12 cellular contexts compared by ENCODE assay signal in genomic region chr3:171256445-171257250, GRCh38.
DNase-seq lines count a peak whose midpoint lies in the region; ATAC-seq and TF ChIP-seq lines count a peak whose summit lies in the region.
"Had no signal": no experiment of that assay in that cellular context is flagged by ENCODE, and none has a peak within 500 bp of the region (broad histone marks: within the 10 kb centered on the region; RNA-seq: fewer than 3 reads in every experiment).

No MANE protein-coding gene starts in this region.

- H3K4me3 ChIP-seq in OCI-LY3 (ENCODE audit: low read length), result peak overlapping the region; percentile 28
- no peak overlapping the region for H3K4me3 ChIP-seq in effector memory CD4-positive, alpha-beta T cell (ENCODE audit: insufficient read depth, low read depth, low read length, poor library complexity, severe bottlenecking)
- H3K4me3 ChIP-seq in stomach, result no peak overlapping the region

- WGBS in stomach, 5 donors, result 87 to 94% (median 91%) methylated on average over 4 of the region's 4 CpGs

- peaks cover 15% of the 10 kb centered on the region for H3K36me3 Mint-ChIP-seq in CD4-positive, alpha-beta T cell (ENCODE audit: low read depth)
- H3K36me3 Mint-ChIP-seq in glutamatergic neuron (ENCODE audit: unreplicated experiment), result no peaks in the 10 kb centered on the region

- peaks cover 98% of the 10 kb centered on the region for H3K4me1 ChIP-seq in OCI-LY3 (ENCODE audit: low read length)
- H3K4me1 ChIP-seq in effector memory CD4-positive, alpha-beta T cell (ENCODE audit: control insufficient read depth, insufficient read depth, low read length, poor library complexity, severe bottlenecking), result peaks cover 51% of the 10 kb centered on the region
- peaks cover 0 to 23% (median 11%) of the 10 kb centered on the region in 4 donors for H3K4me1 ChIP-seq in stomach
- H3K4me1 ChIP-seq: Caco-2 had no signal

- peak overlapping the region; percentile 95 for H3K27ac Mint-ChIP-seq in CD4-positive, alpha-beta T cell
- no peak overlapping the region for H3K27ac Mint-ChIP-seq in glutamatergic neuron (ENCODE audit: unreplicated experiment)

- peak overlapping the region; percentile 88 for H3K9ac ChIP-seq in OCI-LY3 (ENCODE audit: low read length)

- H3K36me3 ChIP-seq in OCI-LY3 (replicated peaks; ENCODE audit: low read depth, low read length) (no peaks in the 10 kb centered on the region), stomach (no peaks in the 10 kb centered on the region)
- H3K36me3 ChIP-seq in effector memory CD4-positive, alpha-beta T cell (ENCODE audit: control insufficient read depth, insufficient read depth, low read length), result no peaks in the 10 kb centered on the region

- no peak overlapping the region for H2AFZ ChIP-seq in OCI-LY3 (ENCODE audit: low read depth, low read length)

- peak; percentile 9 for ATAC-seq in CD4-positive, alpha-beta T cell (ENCODE audit: poor library complexity)
- ATAC-seq in GM19023 (IDR thresholded peaks at IDR 0.05; ENCODE audit: unreplicated experiment), result peak; percentile 18

- POLR2A ChIA-PET in CD4-positive, alpha-beta T cell (lab: Charles Lee), result interaction anchor here (1.6 to 2.9 kb wide), 9 partner anchors 11 to 204 kb away, joined by 5 to 22 read pairs (median 8); partner anchors contain the start of gene TNIK

- DNase-seq in CD4-positive, alpha-beta T cell, result no peak
- DNase-seq in effector memory CD4-positive, alpha-beta T cell, result no peak
- DNase-seq in KG1 (lab: John Stamatoyannopoulos, UW), result no peak
- DNase-seq in stomach, result no peak
- DNase-seq in glutamatergic neuron, result no peak
- DNase-seq in GM03348 (ENCODE audit: low spot score), result no peak
- DNase-seq: activated effector memory CD4-positive, alpha-beta T cell treated with anti-CD3 and anti-CD28 coated beads, Interleukin-2, amount 50 U/mL, for 16 hours; Caco-2; kidney glomerular epithelial cell; NCI-H446 had no signal

- peak overlapping the region; percentile 61 for H3K27ac ChIP-seq in CD4-positive, alpha-beta T cell (ENCODE audit: low read depth, low read length)
- H3K27ac ChIP-seq in OCI-LY3 (ENCODE audit: low read length) (peak overlapping the region; percentile 99), stomach (no peak overlapping the region)
- peak overlapping the region; percentile 58 for H3K27ac ChIP-seq in effector memory CD4-positive, alpha-beta T cell (ENCODE audit: insufficient read depth, low read length, poor library complexity, severe bottlenecking)

- H3K9me3 Mint-ChIP-seq in CD4-positive, alpha-beta T cell, result peaks cover 5% of the 10 kb centered on the region
- H3K9me3 Mint-ChIP-seq in glutamatergic neuron (ENCODE audit: unreplicated experiment), result no peaks in the 10 kb centered on the region

- peak overlapping the region; percentile 42 for H3K4me3 Mint-ChIP-seq in CD4-positive, alpha-beta T cell
- H3K4me3 Mint-ChIP-seq in glutamatergic neuron (ENCODE audit: unreplicated experiment), result no peak overlapping the region

- TF ChIP-seq CTCF in CD4-positive, alpha-beta T cell (IDR thresholded peaks at IDR 0.05), result no peak
- TF ChIP-seq CTCF in OCI-LY3 (IDR thresholded peaks at IDR 0.05; ENCODE audit: low read depth, low read length), result no peak
- no peak for TF ChIP-seq CTCF in stomach (IDR thresholded peaks at IDR 0.05)
- TF ChIP-seq CTCF in glutamatergic neuron (IDR thresholded peaks at IDR 0.05; ENCODE audit: partially characterized antibody, unreplicated experiment), result no peak

- H4K20me1 ChIP-seq in OCI-LY3 (ENCODE audit: insufficient read depth, low read length), result no peaks in the 10 kb centered on the region

- no peaks in the 10 kb centered on the region for H3K9me3 ChIP-seq in CD4-positive, alpha-beta T cell (ENCODE audit: control insufficient read depth, low read length)
- H3K9me3 ChIP-seq in OCI-LY3 (ENCODE audit: insufficient read depth, low read length), result no peaks in the 10 kb centered on the region
- no peaks in the 10 kb centered on the region for H3K9me3 ChIP-seq in effector memory CD4-positive, alpha-beta T cell (ENCODE audit: control insufficient read depth, low read length)
- no peaks in the 10 kb centered on the region for H3K9me3 ChIP-seq in stomach
- H3K9me3 ChIP-seq: Caco-2 had no signal

- intact Hi-C loops in CD4-positive, alpha-beta T cell (cut with DNase I, micrococcal nuclease), result loop anchor here in 1 of 2 experiments (5.0 to 10.0 kb wide), 2 partner anchors 68 to 206 kb away; partner anchors contain the start of gene TNIK
- intact Hi-C loops in stomach (cut with DNase I; ENCODE audit: low total_unique reads), result no loop called here

- no peak for TF ChIP-seq EP300 in stomach (IDR thresholded peaks at IDR 0.05)

- peaks cover 96% of the 10 kb centered on the region for H3K4me1 Mint-ChIP-seq in CD4-positive, alpha-beta T cell (ENCODE audit: low read depth)
- no peaks in the 10 kb centered on the region for H3K4me1 Mint-ChIP-seq in glutamatergic neuron (ENCODE audit: low read depth, unreplicated experiment)

- CTCF ChIA-PET in CD4-positive, alpha-beta T cell (lab: Charles Lee), result interaction anchor here (1.0 kb wide), 1 partner anchor 93 kb away, joined by 3 read pairs; no protein-coding TSS in a partner anchor

- H3K27me3 Mint-ChIP-seq in CD4-positive, alpha-beta T cell, result no peaks in the 10 kb centered on the region
- H3K27me3 Mint-ChIP-seq in glutamatergic neuron (ENCODE audit: unreplicated experiment), result no peaks in the 10 kb centered on the region

- H3K27me3 ChIP-seq in CD4-positive, alpha-beta T cell (ENCODE audit: control insufficient read depth, insufficient read depth, low read length), result no peaks in the 10 kb centered on the region
- no peaks in the 10 kb centered on the region for H3K27me3 ChIP-seq in OCI-LY3 (ENCODE audit: low read depth, low read length)
- H3K27me3 ChIP-seq in effector memory CD4-positive, alpha-beta T cell (replicated peaks; ENCODE audit: control insufficient read depth, insufficient read depth, low read length, poor library complexity, severe bottlenecking), result no peaks in the 10 kb centered on the region
- no peaks in the 10 kb centered on the region for H3K27me3 ChIP-seq in stomach

- peaks cover 79% of the 10 kb centered on the region for H3K79me2 ChIP-seq in OCI-LY3 (ENCODE audit: low read length)

- no peak for TF ChIP-seq POLR2A in stomach (IDR thresholded peaks at IDR 0.05)

- peak overlapping the region; percentile 61 for H3K4me2 ChIP-seq in OCI-LY3 (ENCODE audit: low read length)

Comparison
In these comparisons a context has a peak if more than half of its experiments do, and no peak if none do; other contexts are left out.
1. H3K27ac ChIP-seq: peak in CD4-positive, alpha-beta T cell (single experiment), OCI-LY3 (single experiment) and effector memory CD4-positive, alpha-beta T cell (single experiment); none in stomach (0 of 5).